9 cellular contexts compared by ENCODE assay signal in the genomic region with DNA sequence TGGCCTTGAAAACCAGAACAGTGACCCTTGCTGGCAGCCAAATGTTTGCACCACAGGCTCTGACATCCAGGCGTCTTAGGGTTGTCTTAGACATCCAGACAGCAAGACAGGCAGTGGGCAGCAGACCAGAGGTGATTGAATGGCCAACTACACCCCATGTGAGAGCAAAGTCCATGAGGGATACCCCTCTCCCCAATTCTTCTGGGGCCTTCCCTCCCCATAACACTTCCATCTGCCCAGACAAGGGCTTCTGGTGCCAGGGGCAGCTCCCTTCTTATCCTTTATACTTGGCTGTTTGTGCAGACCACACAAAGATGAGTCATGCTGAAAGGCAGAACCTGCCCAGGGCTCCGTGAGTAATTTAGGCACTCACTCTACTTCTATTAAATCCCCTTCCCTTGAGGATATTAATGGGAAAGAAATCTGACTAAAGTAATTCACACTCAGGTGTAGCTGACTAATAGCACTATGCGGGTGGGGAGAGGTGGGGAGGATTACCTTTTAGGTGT.
DNase-seq lines count a peak whose midpoint lies in the region; ATAC-seq and TF ChIP-seq lines count a peak whose summit lies in the region.
"Had no signal": no experiment of that assay in that cellular context is flagged by ENCODE, and none has a peak within 500 bp of the region (broad histone marks: within the 10 kb centered on the region; RNA-seq: fewer than 3 reads in every experiment).

No MANE protein-coding gene starts in this region.

- H3K4me1 Mint-ChIP-seq in osteocyte (ENCODE audit: unreplicated experiment), result peaks cover 55% of the 10 kb centered on the region

- H3K27me3 ChIP-seq in transverse colon, result no peaks in the 10 kb centered on the region

- 0 out of 3 replicates have a peak, but pooled peaks have one; percentile 6 for TF ChIP-seq CTCF in GM12872 (IDR thresholded peaks at IDR 0.05; ENCODE audit: insufficient read depth, low read depth, low read length)
- no peak for TF ChIP-seq CTCF in astrocyte of the spinal cord (IDR thresholded peaks at IDR 0.05; ENCODE audit: low read depth, low read length)
- no peak for TF ChIP-seq CTCF in osteocyte (IDR thresholded peaks at IDR 0.05)
- TF ChIP-seq CTCF in transverse colon (IDR thresholded peaks at IDR 0.05), result no peak
- no peak for TF ChIP-seq CTCF in GM13977 (IDR thresholded peaks at IDR 0.05; ENCODE audit: extremely low read depth, insufficient read depth, missing control alignments)

- H3K27ac Mint-ChIP-seq in osteocyte (ENCODE audit: unreplicated experiment), result peak overlapping the region; percentile 23

- in situ Hi-C loops in astrocyte of the spinal cord (cut with HindIII; ENCODE audit: low sequenced_read_pairs), result no loop called here
- in situ Hi-C loops in transverse colon (cut with MboI; ENCODE audit: low pct_ligation_motif_present in 1 of 4, low pct_unique_long_range_greater_than_20kb in 1 of 4, low sequenced_read_pairs in 3 of 4), result no loop called here
- in situ Hi-C loops in GM13977 (cut with MboI; ENCODE audit: low pct_unique_long_range_greater_than_20kb, low sequenced_read_pairs, unreplicated experiment), result no loop called here

- no peaks in the 10 kb centered on the region for H3K27me3 Mint-ChIP-seq in osteocyte (ENCODE audit: unreplicated experiment)

- peaks cover under 1% of the 10 kb centered on the region for H3K36me3 Mint-ChIP-seq in osteocyte (ENCODE audit: unreplicated experiment)

- no peak overlapping the region for H3K4me3 Mint-ChIP-seq in osteocyte (ENCODE audit: unreplicated experiment)

- intact Hi-C loops in transverse colon (cut with DNase I; ENCODE audit: low total_unique reads), result no loop called here

- H3K36me3 ChIP-seq in transverse colon, result no peaks in the 10 kb centered on the region
- H3K36me3 ChIP-seq: lower lobe of right lung had no signal

- H3K27ac ChIP-seq in transverse colon, result no peak overlapping the region
- H3K27ac ChIP-seq: lower lobe of right lung had no signal

- peak; percentile 40 for DNase-seq in NAMALWA (ENCODE audit: low spot score)
- peak; percentile 88 for DNase-seq in astrocyte of the spinal cord (ENCODE audit: low read depth, low spot score)
- no peak for DNase-seq in osteocyte (ENCODE audit: extremely low spot score, unreplicated experiment)
- DNase-seq in transverse colon, result no peak
- DNase-seq in GM13977 (ENCODE audit: low spot score), result no peak

- ATAC-seq in GM21515 (IDR thresholded peaks at IDR 0.05; ENCODE audit: unreplicated experiment) (no peak), GM18907 (IDR thresholded peaks at IDR 0.05; ENCODE audit: unreplicated experiment) (no peak)

- TF ChIP-seq POLR2A in transverse colon (IDR thresholded peaks at IDR 0.05), result no peak

- no peak for TF ChIP-seq EP300 in transverse colon (IDR thresholded peaks at IDR 0.05; ENCODE audit: low read depth)

- peaks cover 7% of the 10 kb centered on the region for H3K9me3 Mint-ChIP-seq in osteocyte (ENCODE audit: unreplicated experiment)

- peaks cover 4 to 8% of the 10 kb centered on the region in 2 donors for H3K9me3 ChIP-seq in transverse colon

- peaks cover 0 to 29% (median 19%) of the 10 kb centered on the region in 4 donors for H3K4me1 ChIP-seq in transverse colon

- H3K4me3 ChIP-seq in astrocyte of the spinal cord (ENCODE audit: low read depth, low read length) (no peak overlapping the region), transverse colon (no peak overlapping the region)
- H3K4me3 ChIP-seq: lower lobe of right lung had no signal

- WGBS in transverse colon (ENCODE audit: low coverage in 1 of 2), 2 donors, result 31 to 56% methylated on average over 2 to 3 of the region's 3 CpGs

Comparison
In these comparisons a context has a peak if more than half of its experiments do, and no peak if none do; other contexts are left out.
1. DNase-seq: peak in NAMALWA (single experiment) and astrocyte of the spinal cord (single experiment); none in osteocyte (single experiment), transverse colon (single experiment) and GM13977 (single experiment).